Comparison of ENCODE assay signal across 10 cellular contexts in the genomic region with DNA sequence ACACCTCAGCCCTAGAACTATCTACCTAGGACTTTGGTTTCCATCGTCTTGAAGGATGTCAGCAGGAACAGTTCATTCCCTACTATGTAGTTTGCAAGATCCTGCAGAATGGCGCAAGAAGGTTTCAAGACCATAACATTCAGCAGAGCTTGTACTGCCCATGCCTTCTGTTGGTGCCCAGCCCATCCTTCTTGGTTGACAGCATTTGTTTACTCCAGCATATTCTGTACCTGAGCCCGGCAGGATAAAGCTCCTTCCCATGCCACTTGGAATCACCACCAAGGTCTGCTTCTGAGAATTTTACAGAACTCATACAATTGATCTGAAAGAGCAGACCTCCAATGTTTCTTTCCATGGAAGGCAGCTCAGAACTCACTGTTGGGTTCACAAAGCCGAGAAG.
DNase-seq lines count a peak whose midpoint lies in the region; TF ChIP-seq lines count a peak whose summit lies in the region.
"Had no signal": no experiment of that assay in that cellular context is flagged by ENCODE, and none has a peak within 500 bp of the region (broad histone marks: within the 10 kb centered on the region; RNA-seq: fewer than 3 reads in every experiment).

No MANE protein-coding gene starts in this region.

- intact Hi-C loops in CD14-positive monocyte (cut with micrococcal nuclease): no loop called here

- TF ChIP-seq CTCF in CD14-positive monocyte (IDR thresholded peaks at IDR 0.05): no peak
- no peak for TF ChIP-seq CTCF in Peyer's patch (IDR thresholded peaks at IDR 0.05)

- no peak overlapping the region for H3K9ac ChIP-seq in rectal smooth muscle tissue (ENCODE audit: low read length)

- H3K36me3 ChIP-seq in rectal smooth muscle tissue (ENCODE audit: control insufficient read depth, insufficient read depth, low read length): no peaks in the 10 kb centered on the region
- H3K36me3 ChIP-seq in Peyer's patch: peaks cover 0 to 11% (median 0%) of the 10 kb centered on the region in 3 donors

- no peak overlapping the region for H3K4me3 ChIP-seq in rectal smooth muscle tissue (ENCODE audit: low read length)
- peak overlapping the region in 2 of 4 donors; percentile 7 to 46 for H3K4me3 ChIP-seq in Peyer's patch

- H3K4me1 ChIP-seq in rectal smooth muscle tissue (ENCODE audit: control insufficient read depth, insufficient read depth, low read length) (peaks cover 41% of the 10 kb centered on the region), Peyer's patch (peaks cover 3 to 24% (median 12%) of the 10 kb centered on the region in 4 donors)

- no peaks in the 10 kb centered on the region for H3K27me3 ChIP-seq in rectal smooth muscle tissue (ENCODE audit: control insufficient read depth, insufficient read depth, low read length)
- H3K27me3 ChIP-seq in Peyer's patch: no peaks in the 10 kb centered on the region
- H3K27me3 ChIP-seq: adrenal gland had no signal

- peaks cover 22 to 30% of the 10 kb centered on the region in 2 donors for H3K36me3 Mint-ChIP-seq in CD14-positive monocyte
- H3K36me3 Mint-ChIP-seq in IgD-negative memory B cell: peaks cover 23% of the 10 kb centered on the region

- no peak for DNase-seq in CD14-positive monocyte (ENCODE audit: low spot score)
- DNase-seq in NCI-H510A treated with DMSO at 0.1 percent for 48 hours (lab: John Stamatoyannopoulos, UW): no peak
- DNase-seq in ecto neural progenitor cell (ENCODE audit: low spot score): no peak
- no peak for DNase-seq in Peyer's patch
- DNase-seq: adrenal gland; NCI-H1436; stimulated activated CD4-positive, alpha-beta T cell treated with anti-CD3 and anti-CD28 coated beads, Interleukin-2, amount 100 ng/mL, for 24 hours had no signal

- H3K4me3 Mint-ChIP-seq in CD14-positive monocyte: no peak overlapping the region
- peak overlapping the region in 3 of 4 donors; percentile 34 to 96 (median 87) for H3K4me3 Mint-ChIP-seq in IgD-negative memory B cell

- TF ChIP-seq POLR2A in Peyer's patch (IDR thresholded peaks at IDR 0.05): no peak

- H3K27ac Mint-ChIP-seq in CD14-positive monocyte: peak overlapping the region in 4 of 7 donors; percentile 13 to 70 (median 50)
- H3K27ac Mint-ChIP-seq in IgD-negative memory B cell: peak overlapping the region; percentile 81 to 96 (median 85)

- H3K9me3 Mint-ChIP-seq in CD14-positive monocyte: no peaks in the 10 kb centered on the region
- H3K9me3 Mint-ChIP-seq in IgD-negative memory B cell: peaks cover 0 to 3% (median 1%) of the 10 kb centered on the region in 3 donors

- H3K4me1 Mint-ChIP-seq in CD14-positive monocyte (peaks cover 71% of the 10 kb centered on the region), IgD-negative memory B cell (peaks cover 63 to 88% (median 78%) of the 10 kb centered on the region in 3 donors)

- H3K27ac ChIP-seq in cingulate gyrus (ENCODE audit: low read depth, low read length) (peak overlapping the region; percentile 16), rectal smooth muscle tissue (ENCODE audit: low read depth, low read length) (peak overlapping the region; percentile 47), Peyer's patch (peak overlapping the region in 2 of 4 donors; percentile 79 to 90)
- H3K27ac ChIP-seq: adrenal gland had no signal

- no peaks in the 10 kb centered on the region for H3K9me3 ChIP-seq in Peyer's patch
- H3K9me3 ChIP-seq: adrenal gland had no signal

- H3K27me3 Mint-ChIP-seq in CD14-positive monocyte (ENCODE audit: low read depth in 3 of 3) (no peaks in the 10 kb centered on the region), IgD-negative memory B cell (no peaks in the 10 kb centered on the region)

Comparison
In these comparisons a context has a peak if more than half of its experiments do, and no peak if none do; other contexts are left out.
1. H3K4me3 Mint-ChIP-seq: peak in IgD-negative memory B cell (3 of 4); none in CD14-positive monocyte (0 of 2).